13 cellular contexts compared by ENCODE assay signal in the genomic region with DNA sequence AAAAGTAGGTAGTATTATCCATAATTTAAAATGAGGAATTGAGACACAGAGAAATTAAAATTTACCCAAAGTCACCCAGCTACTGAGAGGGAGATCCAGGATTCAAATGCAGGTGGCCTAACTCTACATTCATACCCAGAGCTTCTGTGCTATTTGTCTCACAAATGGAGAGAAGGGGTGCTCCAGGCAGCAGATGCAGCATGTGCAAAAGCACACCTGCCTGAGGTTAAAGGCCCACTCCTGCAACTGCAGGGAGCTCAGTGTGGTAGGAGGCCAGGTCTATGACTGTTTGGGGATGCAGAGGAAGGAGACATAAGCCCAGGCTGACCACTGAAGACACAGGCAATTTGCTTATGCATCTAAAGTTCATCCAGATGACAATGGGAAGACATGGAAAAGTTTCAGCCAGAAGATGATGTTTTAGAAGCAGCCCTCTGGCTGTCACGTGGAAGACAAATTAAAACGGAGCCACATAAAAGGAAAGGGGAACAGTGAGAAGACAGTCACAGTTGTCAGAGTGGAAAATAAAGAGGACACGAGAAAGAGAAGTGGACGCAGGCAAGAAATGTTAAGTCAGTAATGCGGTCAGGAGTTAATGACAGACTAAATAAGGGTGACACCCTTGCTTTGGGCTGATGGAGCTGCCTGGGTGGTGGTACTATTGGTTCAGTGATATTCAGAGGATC.
DNase-seq lines count a peak whose midpoint lies in the region; ATAC-seq lines count a peak whose summit lies in the region.
"Had no signal": no experiment of that assay in that cellular context is flagged by ENCODE, and none has a peak within 500 bp of the region (broad histone marks: within the 10 kb centered on the region; RNA-seq: fewer than 3 reads in every experiment).

No MANE protein-coding gene starts in this region.

- no peaks in the 10 kb centered on the region for H3K27me3 Mint-ChIP-seq in stimulated activated memory B cell treated with anti-CD40 and anti-IgM and Interleukin-4, amounts not matched to agents 10 μg/mL and 1 μg/mL and 100 μg/mL, for 72 hours

- H3K9me3 Mint-ChIP-seq in stimulated activated memory B cell treated with anti-CD40 and anti-IgM and Interleukin-4, amounts not matched to agents 10 μg/mL and 1 μg/mL and 100 μg/mL, for 72 hours: no peaks in the 10 kb centered on the region
- H3K9me3 Mint-ChIP-seq: activated naive CD4-positive, alpha-beta T cell treated with anti-CD3 and anti-CD28 coated beads, Interleukin-2, amount 50 U/mL, for 72 hours; neural crest cell had no signal

- H2BK12ac ChIP-seq in neuronal stem cell (ENCODE audit: low read length): no peak overlapping the region

- H3K27me3 ChIP-seq in neuronal stem cell (ENCODE audit: control insufficient read depth in 3 of 3, insufficient read depth in 3 of 3, low read depth in 1 of 3, low read length in 3 of 3): no peaks in the 10 kb centered on the region
- H3K27me3 ChIP-seq: thyroid gland had no signal

- H3K14ac ChIP-seq in neuronal stem cell (ENCODE audit: low read length): no peak overlapping the region

- no peak overlapping the region for H2AK5ac ChIP-seq in neuronal stem cell (ENCODE audit: low read depth, low read length)

- H3K4me1 ChIP-seq in neuronal stem cell (ENCODE audit: control insufficient read depth in 2 of 2, insufficient read depth in 1 of 2, low read depth in 1 of 2, low read length in 2 of 2): peaks cover 4 to 17% of the 10 kb centered on the region in 2 donors
- H3K4me1 ChIP-seq: thyroid gland had no signal

- no peak overlapping the region for H3K18ac ChIP-seq in neuronal stem cell (ENCODE audit: low read length)

- no CpG with 5 or more reads among the region's 5 CpGs for WGBS in neuronal stem cell (ENCODE audit: extremely low coverage in 2 of 2, insufficient read length in 2 of 2, insufficient replicate concordance in 1 of 2), 2 donors

- H2AFZ ChIP-seq in neuronal stem cell (ENCODE audit: low read length): no peak overlapping the region
- H2AFZ ChIP-seq: GM23248 had no signal

- no peak overlapping the region for H2BK5ac ChIP-seq in neuronal stem cell (ENCODE audit: low read length)

- no peaks in the 10 kb centered on the region for H3K79me1 ChIP-seq in neuronal stem cell (ENCODE audit: low read depth, low read length)

- H2BK120ac ChIP-seq in neuronal stem cell (ENCODE audit: low read depth, low read length): no peak overlapping the region

- H3K27ac Mint-ChIP-seq in stimulated activated memory B cell treated with anti-CD40 and anti-IgM and Interleukin-4, amounts not matched to agents 10 μg/mL and 1 μg/mL and 100 μg/mL, for 72 hours: peak overlapping the region; percentile 84
- H3K27ac Mint-ChIP-seq: activated naive CD4-positive, alpha-beta T cell treated with anti-CD3 and anti-CD28 coated beads, Interleukin-2, amount 50 U/mL, for 72 hours had no signal

- no peak overlapping the region for H3K23ac ChIP-seq in neuronal stem cell (ENCODE audit: low read depth, low read length, poor library complexity)

- H3K9me3 ChIP-seq in neuronal stem cell (replicated peaks in 1 of 2; ENCODE audit: control insufficient read depth in 2 of 2, insufficient read depth in 1 of 2, low read depth in 1 of 2, low read length in 2 of 2): no peaks in the 10 kb centered on the region
- H3K9me3 ChIP-seq: thyroid gland had no signal

- no peaks in the 10 kb centered on the region for H3K36me3 ChIP-seq in neuronal stem cell (replicated peaks in 1 of 2; ENCODE audit: control insufficient read depth in 2 of 2, insufficient read depth in 2 of 2, low read length in 2 of 2)
- H3K36me3 ChIP-seq: thyroid gland had no signal

- no peak overlapping the region for H3K9ac ChIP-seq in neuronal stem cell (ENCODE audit: low read depth, low read length, poor library complexity)
- H3K9ac ChIP-seq: GM23248 had no signal

- H3K4me2 ChIP-seq in neuronal stem cell (ENCODE audit: insufficient read depth, low read length, poor library complexity, severe bottlenecking): no peak overlapping the region

- H3K36me3 Mint-ChIP-seq in stimulated activated memory B cell treated with anti-CD40 and anti-IgM and Interleukin-4, amounts not matched to agents 10 μg/mL and 1 μg/mL and 100 μg/mL, for 72 hours: peaks cover 6% of the 10 kb centered on the region
- H3K36me3 Mint-ChIP-seq: activated naive CD4-positive, alpha-beta T cell treated with anti-CD3 and anti-CD28 coated beads, Interleukin-2, amount 50 U/mL, for 72 hours had no signal

- H3K27ac ChIP-seq in neuronal stem cell (replicated peaks; ENCODE audit: low read length): no peak overlapping the region
- H3K27ac ChIP-seq: GM23248, thyroid gland had no signal

- DNase-seq in neuronal stem cell (ENCODE audit: low spot score) (no peak), OCI-M2 (lab: John Stamatoyannopoulos, UW; ENCODE audit: unreplicated experiment) (no peak)
- no peak for DNase-seq in activated CD4-positive, alpha-beta T cell treated with anti-CD3 and anti-CD28 coated beads for 1 hour
- DNase-seq: caudate nucleus, GM23248, thyroid gland had no signal

- H3K4ac ChIP-seq in neuronal stem cell (ENCODE audit: low read length): no peak overlapping the region

- H4K8ac ChIP-seq in neuronal stem cell (ENCODE audit: low read depth, low read length): no peak overlapping the region

- H3K4me3 ChIP-seq in neuronal stem cell (ENCODE audit: low read length in 2 of 2): no peak overlapping the region
- H3K4me3 ChIP-seq: GM23248, thyroid gland had no signal

- H3K4me3 Mint-ChIP-seq in stimulated activated memory B cell treated with anti-CD40 and anti-IgM and Interleukin-4, amounts not matched to agents 10 μg/mL and 1 μg/mL and 100 μg/mL, for 72 hours: peak overlapping the region; percentile 18
- H3K4me3 Mint-ChIP-seq: neural crest cell had no signal

- ATAC-seq in GM19035 (IDR thresholded peaks at IDR 0.05; ENCODE audit: unreplicated experiment): peak; percentile 29
- peak; percentile 35 for ATAC-seq in GM21825 (IDR thresholded peaks at IDR 0.05; ENCODE audit: unreplicated experiment)
- ATAC-seq in HG03354 (IDR thresholded peaks at IDR 0.05; ENCODE audit: poor library complexity, severe bottlenecking, unreplicated experiment): peak; percentile 69
- ATAC-seq in stimulated activated memory B cell treated with anti-CD40 and anti-IgM and Interleukin-4, amounts not matched to agents 10 μg/mL and 1 μg/mL and 100 μg/mL, for 72 hours: peak; percentile 77
- ATAC-seq: activated naive CD4-positive, alpha-beta T cell treated with anti-CD3 and anti-CD28 coated beads, Interleukin-2, amount 50 U/mL, for 72 hours; Panc1 had no signal

- no peak overlapping the region for H4K91ac ChIP-seq in neuronal stem cell (ENCODE audit: low read depth, low read length, poor library complexity)

- peaks cover 74% of the 10 kb centered on the region for H3K4me1 Mint-ChIP-seq in stimulated activated memory B cell treated with anti-CD40 and anti-IgM and Interleukin-4, amounts not matched to agents 10 μg/mL and 1 μg/mL and 100 μg/mL, for 72 hours

- H2BK15ac ChIP-seq in neuronal stem cell (ENCODE audit: low read length): no peak overlapping the region
